10 cellular contexts compared by ENCODE assay signal in genomic region chr9:19378154-19378553, GRCh38. TPM values are rescaled to one million over a fixed set of nuclear protein-coding genes. Genes with fewer than 3 reads are reported as not detected.
DNase-seq lines count a peak whose midpoint lies in the region; ATAC-seq and TF ChIP-seq lines count a peak whose summit lies in the region.
"Had no signal": no experiment of that assay in that cellular context is flagged by ENCODE, and none has a peak within 500 bp of the region (broad histone marks: within the 10 kb centered on the region; RNA-seq: fewer than 3 reads in every experiment).

No MANE protein-coding gene starts in this region.

- H3K4me3 ChIP-seq in fibroblast of mammary gland (ENCODE audit: control insufficient read depth, low read depth, low read length) = peak overlapping the region; percentile 93
- peak overlapping the region in 6 of 8 donors; percentile 56 to 90 (median 68) for H3K4me3 ChIP-seq in spleen
- no peak overlapping the region for H3K4me3 ChIP-seq in thyroid gland (replicated peaks in 1 of 3)

- no peaks in the 10 kb centered on the region for H3K9me3 Mint-ChIP-seq in activated CD4-positive, alpha-beta T cell treated with anti-CD3 and anti-CD28 coated beads for 36 hours (ENCODE audit: low read depth)
- peaks cover 0 to 6% (median 0%) of the 10 kb centered on the region in 3 donors for H3K9me3 Mint-ChIP-seq in T-cell

- no peak for DNase-seq in activated CD4-positive, alpha-beta T cell treated with anti-CD3 and anti-CD28 coated beads for 36 hours
- DNase-seq in activated CD4-positive, alpha-beta T cell treated with anti-CD3 and anti-CD28 coated beads for 48 hours = no peak
- no peak for DNase-seq in T-cell
- DNase-seq in fibroblast of mammary gland (ENCODE audit: low read depth) = peak; percentile 27
- DNase-seq in spleen = no peak
- no peak for DNase-seq in GDM1 (lab: John Stamatoyannopoulos, UW)
- no peak for DNase-seq in thyroid gland
- DNase-seq: C1 segment of cervical spinal cord, NCI-H2227 treated with DMSO at 0.1 percent for 48 hours had no signal

- CTCF ChIA-PET in activated CD4-positive, alpha-beta T cell treated with anti-CD3 and anti-CD28 coated beads for 36 hours (lab: Charles Lee) = interaction anchor here (0.8 kb wide), 1 partner anchor 79 kb away, joined by 3 read pairs; no protein-coding TSS in a partner anchor
- CTCF ChIA-PET in T-cell (lab: Charles Lee) = interaction anchor here in 1 of 2 donors (0.9 kb wide), 1 partner anchor 1123 kb away, joined by 7 read pairs; no protein-coding TSS in a partner anchor

- peaks cover 3 to 63% (median 54%) of the 10 kb centered on the region in 6 donors for H3K36me3 ChIP-seq in spleen
- peaks cover 36 to 47% of the 10 kb centered on the region in 2 donors for H3K36me3 ChIP-seq in thyroid gland

- no peak for ATAC-seq in activated CD4-positive, alpha-beta T cell treated with anti-CD3 and anti-CD28 coated beads for 36 hours
- ATAC-seq in T-cell (replicated peaks in 1 of 4) (no peak), HG03469 (IDR thresholded peaks at IDR 0.05; ENCODE audit: unreplicated experiment) (no peak)

- peaks cover 41% of the 10 kb centered on the region for H3K4me1 Mint-ChIP-seq in activated CD4-positive, alpha-beta T cell treated with anti-CD3 and anti-CD28 coated beads for 36 hours
- peaks cover 42 to 47% (median 46%) of the 10 kb centered on the region in 3 donors for H3K4me1 Mint-ChIP-seq in T-cell

- peak overlapping the region; percentile 99 for H3K4me3 Mint-ChIP-seq in activated CD4-positive, alpha-beta T cell treated with anti-CD3 and anti-CD28 coated beads for 36 hours
- H3K4me3 Mint-ChIP-seq in T-cell = peak overlapping the region; percentile 88 to 94 (median 89)

- intact Hi-C loops in activated CD4-positive, alpha-beta T cell treated with anti-CD3 and anti-CD28 coated beads for 36 hours (cut with DNase I, micrococcal nuclease) = no loop called here
- intact Hi-C loops in spleen (cut with DNase I; ENCODE audit: low total_unique reads) (loop anchor here (10.0 kb wide), 1 partner anchor 143 kb away; the partner anchor contains the start of gene DENND4C), thyroid gland (cut with DNase I) (no loop called here)

- H3K27ac ChIP-seq in spleen (peak overlapping the region in 4 of 8 donors; percentile 91 to 97 (median 94)), thyroid gland (no peak overlapping the region)

- H3K9me3 ChIP-seq in spleen (no peaks in the 10 kb centered on the region), thyroid gland (no peaks in the 10 kb centered on the region)

- WGBS in spleen, 5 donors = 44 to 68% (median 58%) methylated on average over 5 of the region's 5 CpGs
- 82 to 84% methylated on average over 5 of the region's 5 CpGs for WGBS in thyroid gland, 2 donors

- H3K27me3 ChIP-seq in spleen (replicated peaks in 1 of 7) (no peaks in the 10 kb centered on the region), thyroid gland (no peaks in the 10 kb centered on the region)

- H3K4me1 ChIP-seq in spleen (peaks cover 10 to 40% (median 34%) of the 10 kb centered on the region in 6 donors), thyroid gland (peaks cover 7 to 9% of the 10 kb centered on the region in 2 donors)

- no peaks in the 10 kb centered on the region for H3K27me3 Mint-ChIP-seq in activated CD4-positive, alpha-beta T cell treated with anti-CD3 and anti-CD28 coated beads for 36 hours
- no peaks in the 10 kb centered on the region for H3K27me3 Mint-ChIP-seq in T-cell

- POLR2A ChIA-PET in activated CD4-positive, alpha-beta T cell treated with anti-CD3 and anti-CD28 coated beads for 36 hours (lab: Charles Lee) = no interaction called here
- POLR2A ChIA-PET in T-cell (lab: Charles Lee) = interaction anchor here in 1 of 2 donors (0.6 kb wide), 1 partner anchor 9 kb away, joined by 3 read pairs; no protein-coding TSS in a partner anchor

- TF ChIP-seq CTCF in fibroblast of mammary gland (conservative IDR thresholded peaks at IDR 0.05; ENCODE audit: control insufficient read depth, insufficient read depth, low read depth, low read length) (no peak), spleen (IDR thresholded peaks at IDR 0.05 in 8 of 11, conservative IDR thresholded peaks at IDR 0.05 in 3 of 11) (no peak), thyroid gland (IDR thresholded peaks at IDR 0.05) (no peak)

- H3K27ac Mint-ChIP-seq in activated CD4-positive, alpha-beta T cell treated with anti-CD3 and anti-CD28 coated beads for 36 hours = peak overlapping the region; percentile 100
- H3K27ac Mint-ChIP-seq in T-cell = peak overlapping the region; percentile 96 to 98

- H3K36me3 Mint-ChIP-seq in activated CD4-positive, alpha-beta T cell treated with anti-CD3 and anti-CD28 coated beads for 36 hours (ENCODE audit: low read depth) = peaks cover 73% of the 10 kb centered on the region
- H3K36me3 Mint-ChIP-seq in T-cell = peaks cover 55% of the 10 kb centered on the region

- TF ChIP-seq POLR2A in spleen (IDR thresholded peaks at IDR 0.05) = no peak
- no peak for TF ChIP-seq POLR2A in thyroid gland (IDR thresholded peaks at IDR 0.05)

RNA-seq across cellular contexts. Expression of gene RPS6, which starts 1.9 kb away (rescaled TPM):
- total RNA-seq in activated CD4-positive, alpha-beta T cell treated with anti-CD3 and anti-CD28 coated beads for 36 hours = 1,000 to 10,000 TPM; 4,061 to 4,369 TPM
- total RNA-seq in T-cell (1,000 to 10,000 TPM; 3,209 to 3,474 (median 3,466) TPM), spleen (1,000 to 10,000 TPM; 1,469 to 2,475 (median 2,018) TPM), thyroid gland (1,000 to 10,000 TPM in 3 of 4 donors, 100 to 1,000 TPM in 1; 946 to 1,987 (median 1,133) TPM)
- polyA plus RNA-seq in spleen = over 10,000 TPM in 1 of 3 donors, 1,000 to 10,000 TPM in 2; 6,819 to 10,298 (median 7,837) TPM

RNA-seq across cellular contexts. Expression of gene ACER2, which starts 30.7 kb away (rescaled TPM):
- 1 to 10 TPM; 1.5 to 1.6 TPM for total RNA-seq in activated CD4-positive, alpha-beta T cell treated with anti-CD3 and anti-CD28 coated beads for 36 hours
- total RNA-seq in T-cell (1 to 10 TPM; 1.4 to 4.1 (median 3.2) TPM), spleen (1 to 10 TPM; 2.7 to 7.2 (median 4.4) TPM), thyroid gland (1 to 10 TPM; 2.6 to 9.3 (median 6.4) TPM)
- polyA plus RNA-seq in spleen = under 1 TPM; 0.09 to 0.45 (median 0.15) TPM

Comparison
In these comparisons a context has a peak if more than half of its experiments do, and no peak if none do; other contexts are left out.
1. H3K4me3 ChIP-seq: peak in fibroblast of mammary gland (single experiment) and spleen (6 of 8); none in thyroid gland (0 of 3).